8 cellular contexts compared by ENCODE assay signal in genomic region chr17:73231363-73231762, GRCh38. TPM values are rescaled to one million over a fixed set of nuclear protein-coding genes. Genes with fewer than 3 reads are reported as not detected.
DNase-seq lines count a peak whose midpoint lies in the region; ATAC-seq and TF ChIP-seq lines count a peak whose summit lies in the region.

No MANE protein-coding gene starts in this region.

- H3K27ac ChIP-seq in HEK293 (ENCODE audit: extremely low read depth, low read depth, low read length) = peak overlapping the region; percentile 74; the same call in 1 of the 2 replicates
- peak overlapping the region; percentile 94 for H3K27ac ChIP-seq in psoas muscle

- H3K4me3 ChIP-seq in BE2C (ENCODE audit: low read depth, low read length) (peak overlapping the region; percentile 83), HEK293 (ENCODE audit: low read depth, low read length) (peak overlapping the region; percentile 93), psoas muscle (peak overlapping the region; percentile 99)

- peak overlapping the region; percentile 93 for H3K4me3 Mint-ChIP-seq in activated CD8-positive, alpha-beta T cell treated with anti-CD3 and anti-CD28 coated beads for 36 hours

- H3K27ac Mint-ChIP-seq in activated CD8-positive, alpha-beta T cell treated with anti-CD3 and anti-CD28 coated beads for 36 hours = peak overlapping the region; percentile 97

- no peak for DNase-seq in BE2C
- peak; percentile 8 for DNase-seq in activated CD8-positive, alpha-beta T cell treated with anti-CD3 and anti-CD28 coated beads for 36 hours
- DNase-seq in germinal center (ENCODE audit: low spot score) = peak; percentile 29
- no peak for DNase-seq in psoas muscle
- no peak for DNase-seq in hippocampal formation (lab: John Stamatoyannopoulos, UW)
- no peak for DNase-seq in CD1c-positive myeloid dendritic cell (ENCODE audit: extremely low spot score)

- H3K9me3 ChIP-seq in BE2C (no peaks in the 10 kb centered on the region), HEK293 (ENCODE audit: control insufficient read depth, insufficient read depth, low read depth, low read length) (no peaks in the 10 kb centered on the region), psoas muscle (no peaks in the 10 kb centered on the region)

- 1% methylated on average over 21 of the region's 21 CpGs for WGBS in psoas muscle, 3 donors

- H3K4me1 Mint-ChIP-seq in activated CD8-positive, alpha-beta T cell treated with anti-CD3 and anti-CD28 coated beads for 36 hours (ENCODE audit: low read depth) = peaks cover 58% of the 10 kb centered on the region

- H3K36me3 Mint-ChIP-seq in activated CD8-positive, alpha-beta T cell treated with anti-CD3 and anti-CD28 coated beads for 36 hours (ENCODE audit: low read depth) = peaks cover 33% of the 10 kb centered on the region

- POLR2A ChIA-PET in HEK293 (lab: Yijun Ruan, JAX) = interaction anchor here (0.5 to 3.0 kb wide), 15 partner anchors 12 to 1670 kb away, joined by 3 to 23 read pairs (median 5); partner anchors contain the start of genes CDC42EP4 and COG1
- POLR2A ChIA-PET in activated CD8-positive, alpha-beta T cell treated with anti-CD3 and anti-CD28 coated beads for 36 hours (lab: Charles Lee) = interaction anchor here (0.7 to 3.8 kb wide), 10 partner anchors 10 to 180 kb away, joined by 3 to 39 read pairs (median 4); partner anchors contain the start of gene COG1

- H3K36me3 ChIP-seq in BE2C (peaks cover 16% of the 10 kb centered on the region), HEK293 (ENCODE audit: control insufficient read depth in 2 of 2, insufficient read depth in 1 of 2, low read length in 2 of 2) (peaks cover 26% of the 10 kb centered on the region in 2 experiments), psoas muscle (ENCODE audit: insufficient read depth in 1 of 2, low read depth in 1 of 2) (peaks cover 0 to 28% of the 10 kb centered on the region in 2 donors)

- no peaks in the 10 kb centered on the region for H3K27me3 ChIP-seq in BE2C
- no peaks in the 10 kb centered on the region for H3K27me3 ChIP-seq in psoas muscle (ENCODE audit: insufficient read depth in 3 of 3, low read length in 2 of 3)

- TF ChIP-seq CTCF in BE2C (IDR thresholded peaks at IDR 0.05; ENCODE audit: low read depth, low read length) (no peak), HEK293 (tag by site-specific recombination; IDR thresholded peaks at IDR 0.05) (no peak), psoas muscle (IDR thresholded peaks at IDR 0.05) (no peak)
- TF ChIP-seq CTCF in activated CD8-positive, alpha-beta T cell treated with anti-CD3 and anti-CD28 coated beads for 36 hours (IDR thresholded peaks at IDR 0.05) = no peak

- intact Hi-C loops in activated CD8-positive, alpha-beta T cell treated with anti-CD3 and anti-CD28 coated beads for 36 hours (cut with micrococcal nuclease) = loop anchor here (5.0 kb wide), 1 partner anchor 39 kb away; the partner anchor contains the start of gene COG1
- intact Hi-C loops in psoas muscle (cut with DNase I) = loop anchor here in 1 of 2 donors (2.0 kb wide), 1 partner anchor 35 kb away; no protein-coding TSS in a partner anchor

- peaks cover 23% of the 10 kb centered on the region for H3K4me1 ChIP-seq in BE2C
- H3K4me1 ChIP-seq in HEK293 (ENCODE audit: control insufficient read depth, insufficient read depth, low read length) = peaks cover 13% of the 10 kb centered on the region
- peaks cover 52% of the 10 kb centered on the region for H3K4me1 ChIP-seq in psoas muscle

- H3K27me3 Mint-ChIP-seq in activated CD8-positive, alpha-beta T cell treated with anti-CD3 and anti-CD28 coated beads for 36 hours = no peaks in the 10 kb centered on the region

- CTCF ChIA-PET in HEK293 (lab: Yijun Ruan, JAX) = interaction anchor here (0.5 to 3.8 kb wide), 7 partner anchors 16 to 504 kb away, joined by 3 to 20 read pairs (median 6); no protein-coding TSS in a partner anchor
- CTCF ChIA-PET in activated CD8-positive, alpha-beta T cell treated with anti-CD3 and anti-CD28 coated beads for 36 hours (lab: Charles Lee) = interaction anchor here (0.8 to 3.8 kb wide), 11 partner anchors 16 to 674 kb away, joined by 3 to 41 read pairs (median 4); partner anchors contain the start of gene COG1

- no peaks in the 10 kb centered on the region for H3K9me3 Mint-ChIP-seq in activated CD8-positive, alpha-beta T cell treated with anti-CD3 and anti-CD28 coated beads for 36 hours

- no peak for ATAC-seq in activated CD8-positive, alpha-beta T cell treated with anti-CD3 and anti-CD28 coated beads for 36 hours
- ATAC-seq in psoas muscle = peak in 1 of 4 donors; percentile 0
- no peak for ATAC-seq in HG02798 (IDR thresholded peaks at IDR 0.05; ENCODE audit: poor library complexity, unreplicated experiment)

TF ChIP-seq in HEK293, 187 proteins besides CTCF, POLR2A, EP300 and RAD21:
- TF ChIP-seq ZBTB17 (tag by site-specific recombination; IDR thresholded peaks at IDR 0.05) = 0 out of 2 replicates have a peak, but pooled peaks have one; percentile 1
- TF ChIP-seq ZSCAN30 (tag by site-specific recombination; IDR thresholded peaks at IDR 0.05) = 0 out of 2 replicates have a peak, but pooled peaks have one; percentile 4
- TF ChIP-seq ZNF449 (tag by site-specific recombination; IDR thresholded peaks at IDR 0.05) = peak; percentile 61; the same call in 1 of the 2 replicates
- TF ChIP-seq ZNF248 (tag by site-specific recombination; IDR thresholded peaks at IDR 0.05) = no peak
- peak; percentile 59 for TF ChIP-seq ZNF600 (tag by site-specific recombination; IDR thresholded peaks at IDR 0.05)
- peak; percentile 13; the same call in 1 of the 2 replicates for TF ChIP-seq SP2 (tag by site-specific recombination; IDR thresholded peaks at IDR 0.05)

RNA-seq across cellular contexts. Expression of gene CPSF4L, which starts 30.3 kb away (rescaled TPM):
- not detected for polyA plus RNA-seq in BE2C (2012; ENCODE audit: insufficient read depth, insufficient read length, low read depth)
- not detected for total RNA-seq in activated CD8-positive, alpha-beta T cell treated with anti-CD3 and anti-CD28 coated beads for 36 hours
- total RNA-seq in psoas muscle = not detected
- polyA plus RNA-seq in psoas muscle = not detected

RNA-seq across cellular contexts. Expression of gene COG1, which starts 38.5 kb away (rescaled TPM):
- 116 TPM for polyA plus RNA-seq in BE2C (2012; ENCODE audit: insufficient read depth, insufficient read length, low read depth)
- total RNA-seq in activated CD8-positive, alpha-beta T cell treated with anti-CD3 and anti-CD28 coated beads for 36 hours = 10 to 100 TPM; 24.6 to 27.9 TPM
- 10 to 100 TPM; 38.8 to 61.9 (median 51.7) TPM for total RNA-seq in psoas muscle
- 10 to 100 TPM; 28.9 to 53.8 (median 32.3) TPM for polyA plus RNA-seq in psoas muscle

Comparison
In these comparisons a context has a peak if more than half of its experiments do, and no peak if none do; other contexts are left out.
1. DNase-seq: peak in activated CD8-positive, alpha-beta T cell treated with anti-CD3 and anti-CD28 coated beads for 36 hours (single experiment) and germinal center (single experiment); none in BE2C (single experiment), psoas muscle (0 of 2), hippocampal formation (0 of 2) and CD1c-positive myeloid dendritic cell (single experiment).
2. Peak in every context shown above with its lines, with median percentiles within 50 percentile points of each other: H3K4me3 ChIP-seq.